16 cellular contexts compared by ENCODE assay signal in genomic region chr2:29744976-29745375, GRCh38.
A peak's percentile ranks its signal among the peaks of the same experiment; 100 is the strongest.
DNase-seq lines count a peak whose midpoint lies in the region; ATAC-seq lines count a peak whose summit lies in the region.
"Had no signal": no experiment of that assay in that cellular context is flagged by ENCODE, and none has a peak within 500 bp of the region (broad histone marks: within the 10 kb centered on the region; RNA-seq: fewer than 3 reads in every experiment).

No MANE protein-coding gene starts in this region.

- DNase-seq in NCI-H2107 (lab: John Stamatoyannopoulos, UW) = no peak
- DNase-seq in caudate nucleus (lab: John Stamatoyannopoulos, UW) = no peak
- no peak for DNase-seq in activated naive CD4-positive, alpha-beta T cell treated with anti-CD3 and anti-CD28 coated beads, Interleukin-2, amount 50 U/mL, for 72 hours (ENCODE audit: low spot score in 2 of 2)
- DNase-seq: activated CD4-positive, alpha-beta memory T cell treated with anti-CD3 and anti-CD28 coated beads for 36 hours; activated effector memory CD4-positive, alpha-beta T cell treated with anti-CD3 and anti-CD28 coated beads, Interleukin-2, amount 50 U/mL, for 16 hours; Calu3; dermis blood vessel endothelial cell; naive B cell; NCI-H2081 had no signal

- H3K27ac ChIP-seq in caudate nucleus (ENCODE audit: low read depth, low read length) = no peak overlapping the region
- H3K27ac ChIP-seq: tibial nerve had no signal

- H3K36me3 Mint-ChIP-seq in activated naive CD4-positive, alpha-beta T cell treated with anti-CD3 and anti-CD28 coated beads, Interleukin-2, amount 50 U/mL, for 72 hours = no peaks in the 10 kb centered on the region
- H3K36me3 Mint-ChIP-seq: activated CD4-positive, alpha-beta memory T cell treated with anti-CD3 and anti-CD28 coated beads for 36 hours; naive B cell had no signal

- peak; percentile 93 for ATAC-seq in GM18498 (IDR thresholded peaks at IDR 0.05; ENCODE audit: unreplicated experiment)
- peak; percentile 91 for ATAC-seq in GM19395 (IDR thresholded peaks at IDR 0.05; ENCODE audit: unreplicated experiment)
- peak; percentile 76 for ATAC-seq in HG02588 (IDR thresholded peaks at IDR 0.05; ENCODE audit: unreplicated experiment)
- ATAC-seq in HG03135 (IDR thresholded peaks at IDR 0.05; ENCODE audit: unreplicated experiment) = peak; percentile 64
- no peak for ATAC-seq in HG02870 (IDR thresholded peaks at IDR 0.05; ENCODE audit: unreplicated experiment)
- no peak for ATAC-seq in activated naive CD4-positive, alpha-beta T cell treated with anti-CD3 and anti-CD28 coated beads, Interleukin-2, amount 50 U/mL, for 72 hours
- ATAC-seq: Right ventricle myocardium inferior had no signal

- no peaks in the 10 kb centered on the region for H3K9me3 Mint-ChIP-seq in activated naive CD4-positive, alpha-beta T cell treated with anti-CD3 and anti-CD28 coated beads, Interleukin-2, amount 50 U/mL, for 72 hours
- H3K9me3 Mint-ChIP-seq: activated CD4-positive, alpha-beta memory T cell treated with anti-CD3 and anti-CD28 coated beads for 36 hours had no signal

- H3K27ac Mint-ChIP-seq in activated naive CD4-positive, alpha-beta T cell treated with anti-CD3 and anti-CD28 coated beads, Interleukin-2, amount 50 U/mL, for 72 hours = no peak overlapping the region
- H3K27ac Mint-ChIP-seq: activated CD4-positive, alpha-beta memory T cell treated with anti-CD3 and anti-CD28 coated beads for 36 hours; naive B cell had no signal

Comparison
In these comparisons a context has a peak if more than half of its experiments do, and no peak if none do; other contexts are left out.
1. ATAC-seq: peak in GM18498 (single experiment), GM19395 (single experiment), HG02588 (single experiment) and HG03135 (single experiment); none in HG02870 (single experiment) and activated naive CD4-positive, alpha-beta T cell treated with anti-CD3 and anti-CD28 coated beads, Interleukin-2, amount 50 U/mL, for 72 hours (0 of 2).